8 cellular contexts compared by ENCODE assay signal in genomic region chr10:114821293-114821914, GRCh38. TPM values are rescaled to one million over a fixed set of nuclear protein-coding genes. Genes with fewer than 3 reads are reported as not detected.
DNase-seq lines count a peak whose midpoint lies in the region; ATAC-seq and TF ChIP-seq lines count a peak whose summit lies in the region.

TSS of gene FHIP2A (plus strand) at chr10:114821780. CDS start at chr10:114822079, 299 bp downstream.

- H3K4me1 ChIP-seq in Panc1 (ENCODE audit: control insufficient read depth, insufficient read depth, low read length): peaks cover 42% of the 10 kb centered on the region
- peaks cover 9 to 44% (median 27%) of the 10 kb centered on the region in 3 donors for H3K4me1 ChIP-seq in esophagus squamous epithelium

- ATAC-seq in GM19397 (IDR thresholded peaks at IDR 0.05; ENCODE audit: unreplicated experiment): peak; percentile 86
- ATAC-seq in HG03565 (IDR thresholded peaks at IDR 0.05; ENCODE audit: unreplicated experiment): peak; percentile 38
- peak; percentile 96 for ATAC-seq in Panc1
- peak; percentile 87 to 88 for ATAC-seq in naive B cell (ENCODE audit: low read depth in 2 of 2)
- ATAC-seq in stimulated activated naive B cell treated with anti-CD40 and anti-IgM and Interleukin-4, amounts not matched to agents 10 μg/mL and 1 μg/mL and 100 μg/mL, for 72 hours (replicated peaks): peak; percentile 89 to 92

- no peaks in the 10 kb centered on the region for H3K9me3 Mint-ChIP-seq in naive B cell
- no peaks in the 10 kb centered on the region for H3K9me3 Mint-ChIP-seq in stimulated activated naive B cell treated with anti-CD40 and anti-IgM and Interleukin-4, amounts not matched to agents 10 μg/mL and 1 μg/mL and 100 μg/mL, for 72 hours

- peaks cover 19 to 28% (median 23%) of the 10 kb centered on the region in 3 donors for H3K4me1 Mint-ChIP-seq in naive B cell
- peaks cover 9 to 30% of the 10 kb centered on the region in 2 donors for H3K4me1 Mint-ChIP-seq in stimulated activated naive B cell treated with anti-CD40 and anti-IgM and Interleukin-4, amounts not matched to agents 10 μg/mL and 1 μg/mL and 100 μg/mL, for 72 hours

- H3K27me3 ChIP-seq in Panc1 (ENCODE audit: control insufficient read depth, insufficient read depth, low read length) (no peaks in the 10 kb centered on the region), esophagus squamous epithelium (no peaks in the 10 kb centered on the region)

- peak within 1 kb of the TSS; percentile 90 to 98 (median 94) for H3K4me3 Mint-ChIP-seq in naive B cell
- H3K4me3 Mint-ChIP-seq in stimulated activated naive B cell treated with anti-CD40 and anti-IgM and Interleukin-4, amounts not matched to agents 10 μg/mL and 1 μg/mL and 100 μg/mL, for 72 hours: peak within 1 kb of the TSS; percentile 89 to 91

- H3K27me3 Mint-ChIP-seq in naive B cell: no peaks in the 10 kb centered on the region
- H3K27me3 Mint-ChIP-seq in stimulated activated naive B cell treated with anti-CD40 and anti-IgM and Interleukin-4, amounts not matched to agents 10 μg/mL and 1 μg/mL and 100 μg/mL, for 72 hours: no peaks in the 10 kb centered on the region

- intact Hi-C loops in Panc1 (cut with micrococcal nuclease; ENCODE audit: unreplicated experiment): no loop called here
- intact Hi-C loops in esophagus squamous epithelium (cut with DNase I): no loop called here

- peak; percentile 100 for TF ChIP-seq CTCF in Panc1 (IDR thresholded peaks at IDR 0.05)
- peak; percentile 21 to 86 (median 70) for TF ChIP-seq CTCF in esophagus squamous epithelium (IDR thresholded peaks at IDR 0.05)

- no TSS peak for BruUV-seq in Panc1 (replicated peaks; lab: Mats Ljungman, UMichigan)

- peak; percentile 75 for DNase-seq in Caki2 (ENCODE audit: low read depth)
- DNase-seq in Panc1 (ENCODE audit: low read depth, low spot score): peak; percentile 39
- DNase-seq in activated T-cell treated with anti-CD3 and anti-CD28 coated beads, Interleukin-2, amount 50 U/mL, for 48 hours: peak; percentile 87 to 91
- peak; percentile 6 for DNase-seq in esophagus squamous epithelium (lab: John Stamatoyannopoulos, UW)
- peak; percentile 88 for DNase-seq in naive B cell
- peak; percentile 82 for DNase-seq in stimulated activated naive B cell treated with anti-CD40 and anti-IgM and Interleukin-4, amounts not matched to agents 10 μg/mL and 1 μg/mL and 100 μg/mL, for 72 hours

- POLR2A ChIA-PET in Panc1 (lab: Charles Lee): interaction anchor here (0.6 to 0.7 kb wide), 5 partner anchors 71 to 344 kb away, joined by 3 to 14 read pairs (median 11); no protein-coding TSS in a partner anchor

- in situ Hi-C loops in Caki2 (cut with HindIII; ENCODE audit: low pct_unique_long_range_greater_than_20kb, low sequenced_read_pairs) (no loop called here), Panc1 (cut with HindIII; ENCODE audit: low pct_unique_long_range_greater_than_20kb, low sequenced_read_pairs) (no loop called here)

- CTCF ChIA-PET in Panc1 (lab: Charles Lee): interaction anchor here (0.6 to 1.5 kb wide), 7 partner anchors 10 to 517 kb away, joined by 3 to 12 read pairs (median 6); no protein-coding TSS in a partner anchor

- H3K27ac Mint-ChIP-seq in naive B cell: peak within 1 kb of the TSS; percentile 85 to 98 (median 96)
- peak within 1 kb of the TSS; percentile 96 for H3K27ac Mint-ChIP-seq in stimulated activated naive B cell treated with anti-CD40 and anti-IgM and Interleukin-4, amounts not matched to agents 10 μg/mL and 1 μg/mL and 100 μg/mL, for 72 hours

- H3K36me3 ChIP-seq in Panc1 (ENCODE audit: control insufficient read depth, insufficient read depth, low read length) (peaks cover 3% of the 10 kb centered on the region; the same call in 1 of the 2 replicates), esophagus squamous epithelium (no peaks in the 10 kb centered on the region)

- H3K4me3 ChIP-seq in Panc1 (ENCODE audit: low read depth in 2 of 2, low read length in 2 of 2) (peak within 1 kb of the TSS; percentile 79 to 80), esophagus squamous epithelium (peak within 1 kb of the TSS; percentile 62 to 93 (median 76))

- H3K27ac ChIP-seq in Panc1 (ENCODE audit: low read length): peak within 1 kb of the TSS; percentile 94
- peak within 1 kb of the TSS; percentile 92 to 98 (median 94) for H3K27ac ChIP-seq in esophagus squamous epithelium

- WGBS in esophagus squamous epithelium, 2 donors: 1 to 4% methylated on average over 6 to 9 of the region's 59 CpGs

- TF ChIP-seq POLR2A in esophagus squamous epithelium (IDR thresholded peaks at IDR 0.05): peak in 2 of 4 donors; percentile 39 to 66

- H3K9me3 ChIP-seq in Panc1 (ENCODE audit: control insufficient read depth, insufficient read depth, low read depth, low read length) (no peaks in the 10 kb centered on the region), esophagus squamous epithelium (no peaks in the 10 kb centered on the region)

- peaks cover 3 to 4% of the 10 kb centered on the region in 2 donors for H3K36me3 Mint-ChIP-seq in naive B cell
- peaks cover 3 to 4% of the 10 kb centered on the region in 2 donors for H3K36me3 Mint-ChIP-seq in stimulated activated naive B cell treated with anti-CD40 and anti-IgM and Interleukin-4, amounts not matched to agents 10 μg/mL and 1 μg/mL and 100 μg/mL, for 72 hours

RNA-seq across cellular contexts. Expression of gene FHIP2A, which starts in this region (rescaled TPM):
- total RNA-seq in Caki2 (2014; rRNA removed; shearing (Covaris generic); ENCODE audit: low replicate concordance): 10.2 and 11.8 TPM in 2 replicates
- total RNA-seq in Panc1 (2021; ENCODE audit: unreplicated experiment) (32.6 TPM), esophagus squamous epithelium (10 to 100 TPM in 1 of 4 donors, 1 to 10 TPM in 3; 4.8 to 16.2 (median 9.0) TPM)
- polyA plus RNA-seq in Panc1 (2012; ENCODE audit: insufficient read length): 13.2 TPM
- polyA plus RNA-seq in naive B cell (ENCODE audit: low read depth in 6 of 6): 10 to 100 TPM in 3 of 6 donors, 1 to 10 TPM in 3; 5.4 to 11.9 (median 9.0) TPM

Comparison
In these comparisons a context has a peak if more than half of its experiments do, and no peak if none do; other contexts are left out.
1. Peak in every context shown above with its lines: DNase-seq, ATAC-seq, H3K4me3 ChIP-seq and H3K27ac ChIP-seq.
2. DNase-seq: peak in every context shown above with its lines; median percentile 89 in activated T-cell treated with anti-CD3 and anti-CD28 coated beads, Interleukin-2, amount 50 U/mL, for 48 hours; 88 in naive B cell; 82 in stimulated activated naive B cell treated with anti-CD40 and anti-IgM and Interleukin-4, amounts not matched to agents 10 μg/mL and 1 μg/mL and 100 μg/mL, for 72 hours; 75 in Caki2; 39 in Panc1; 6 in esophagus squamous epithelium.
3. ATAC-seq: peak in every context shown above with its lines; median percentile 96 in Panc1; 90 in stimulated activated naive B cell treated with anti-CD40 and anti-IgM and Interleukin-4, amounts not matched to agents 10 μg/mL and 1 μg/mL and 100 μg/mL, for 72 hours; 88 in naive B cell; 86 in GM19397; 38 in HG03565.